ENCODE assay signal across 9 cellular contexts in the genomic region with DNA sequence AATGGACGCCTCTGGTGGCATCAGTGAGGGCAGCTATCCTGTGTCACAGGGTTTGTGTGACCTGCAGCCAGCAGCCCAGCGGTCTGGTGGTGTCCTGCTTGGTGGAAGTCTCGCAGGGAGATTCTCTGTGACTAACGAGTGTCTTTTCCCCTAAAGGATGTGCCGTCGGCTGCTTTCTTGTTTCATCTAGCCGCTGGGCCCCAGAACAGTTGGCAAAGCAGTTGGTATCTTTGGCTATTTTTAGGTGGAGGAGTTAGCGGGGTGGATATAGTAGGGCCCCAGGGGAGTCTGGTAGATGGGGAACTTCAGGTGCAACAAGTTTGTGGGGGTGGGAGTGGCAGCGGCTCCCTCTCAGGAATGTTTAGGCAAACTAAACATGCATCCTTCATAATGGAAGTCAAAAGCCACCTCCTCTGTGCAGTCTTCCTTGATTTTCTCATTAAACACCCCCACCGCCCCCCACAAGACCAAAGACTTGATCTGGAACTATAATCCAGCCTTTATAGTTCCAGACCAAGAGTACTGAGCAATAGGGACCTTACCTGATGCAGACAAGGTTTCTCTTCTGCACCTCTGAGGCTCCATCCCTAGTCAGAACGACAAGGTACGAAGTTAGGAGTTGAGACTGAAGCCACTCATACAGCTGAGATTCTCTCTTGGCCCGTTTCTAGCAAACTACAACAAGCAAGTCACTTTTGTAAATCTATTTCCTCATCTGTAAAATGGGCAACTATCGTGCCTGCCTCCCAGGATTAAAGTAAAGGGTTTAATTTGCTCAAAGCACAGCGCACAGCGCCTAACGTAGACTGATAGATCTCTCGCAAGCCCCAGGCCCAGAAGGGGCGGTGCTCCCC. TPM values are rescaled to one million over a fixed set of nuclear protein-coding genes. Genes with fewer than 3 reads are reported as not detected.
A peak's percentile ranks its signal among the peaks of the same experiment; 100 is the strongest.
DNase-seq lines count a peak whose midpoint lies in the region; ATAC-seq and TF ChIP-seq lines count a peak whose summit lies in the region.
"Had no signal": no experiment of that assay in that cellular context is flagged by ENCODE, and none has a peak within 500 bp of the region (broad histone marks: within the 10 kb centered on the region; RNA-seq: fewer than 3 reads in every experiment).

No MANE protein-coding gene starts in this region.

- no peak overlapping the region for H3K56ac ChIP-seq in IMR-90 (ENCODE audit: extremely low read depth, insufficient read depth, low read length)

- no peak overlapping the region for H2BK5ac ChIP-seq in IMR-90 (ENCODE audit: low read depth, low read length, poor library complexity, severe bottlenecking)

- H3K9ac ChIP-seq in IMR-90 (ENCODE audit: low read depth, low read length), result peak overlapping the region; percentile 79; the same call in 1 of the 2 replicates

- peak overlapping the region; percentile 22; the same call in 1 of the 2 replicates for H2AK5ac ChIP-seq in IMR-90 (ENCODE audit: low read depth, low read length)

- in situ Hi-C loops in IMR-90 (cut with MboI; ENCODE audit: low sequenced_read_pairs), result no loop called here
- in situ Hi-C loops in GM13976 (cut with MboI; ENCODE audit: low sequenced_read_pairs, unreplicated experiment), result no loop called here

- TF ChIP-seq POLR2A in IMR-90 (IDR thresholded peaks at IDR 0.05; ENCODE audit: low read depth, low read length) (no peak), breast epithelium (IDR thresholded peaks at IDR 0.05) (no peak)

- POLR2A ChIA-PET in AG04449 (lab: Yijun Ruan, JAX), result interaction anchor here (1.0 to 1.5 kb wide), 2 partner anchors 15 to 212 kb away, joined by 3 to 9 read pairs; a partner anchor contains a TSS
- POLR2A ChIA-PET in IMR-90 (lab: Charles Lee; ENCODE audit: unreplicated experiment), result no interaction called here

- BruUV-seq in IMR-90 (replicated peaks; lab: Mats Ljungman, UMichigan), result no TSS peak

- H3K27ac ChIP-seq in IMR-90 (ENCODE audit: insufficient read depth, low read length) (no peak overlapping the region), breast epithelium (peak overlapping the region; percentile 76 to 93), muscle layer of duodenum (ENCODE audit: low read length) (no peak overlapping the region)

- H4K8ac ChIP-seq in IMR-90 (ENCODE audit: low read depth in 2 of 2, low read length in 2 of 2), result peak overlapping the region in 1 of 2 experiments; percentile 87; a peak in 2 of 4 replicates

- 0 out of 2 replicates have a peak overlapping the region, but pooled peaks have one; percentile 1 for H3K4ac ChIP-seq in IMR-90 (ENCODE audit: low read depth, low read length)

- H2AFZ ChIP-seq in IMR-90 (replicated peaks; ENCODE audit: low read length, poor library complexity), result peak overlapping the region; percentile 97

- CTCF ChIA-PET in AG04449 (lab: Yijun Ruan, JAX) (interaction anchor here (0.7 to 2.7 kb wide), 8 partner anchors 10 to 213 kb away, joined by 3 to 10 read pairs (median 4); a partner anchor contains a TSS), IMR-90 (lab: Yijun Ruan, JAX) (interaction anchor here (0.9 kb wide), 1 partner anchor 174 kb away, joined by 3 read pairs; no protein-coding TSS in a partner anchor)

- H3K4me1 ChIP-seq in IMR-90 (ENCODE audit: control insufficient read depth, insufficient read depth, low read length), result peaks cover 8% of the 10 kb centered on the region; the same call in 1 of the 2 replicates
- peaks cover 0 to 4% of the 10 kb centered on the region in 2 donors for H3K4me1 ChIP-seq in breast epithelium
- H3K4me1 ChIP-seq in muscle layer of duodenum (ENCODE audit: control insufficient read depth in 1 of 2, insufficient read depth in 2 of 2, low read length in 2 of 2), result peaks cover 6 to 10% of the 10 kb centered on the region in 2 donors

- H3K79me1 ChIP-seq in IMR-90 (ENCODE audit: low read depth in 1 of 2, low read length in 2 of 2), result peaks cover 20 to 27% of the 10 kb centered on the region in 2 experiments

- 0 out of 2 replicates have a peak, but pooled peaks cover 6% of the 10 kb centered on the region for H3K36me3 ChIP-seq in IMR-90 (ENCODE audit: control insufficient read depth, insufficient read depth, low read length)
- H3K36me3 ChIP-seq in breast epithelium, result no peaks in the 10 kb centered on the region
- H3K36me3 ChIP-seq in muscle layer of duodenum (ENCODE audit: control insufficient read depth in 1 of 2, insufficient read depth in 2 of 2, low read length in 2 of 2), result peaks cover 0 to 3% of the 10 kb centered on the region in 2 donors

- H2BK15ac ChIP-seq in IMR-90 (ENCODE audit: low read depth, low read length), result no peak overlapping the region

- H3K4me3 ChIP-seq in AG04449 (ENCODE audit: low read depth, low read length), result peak overlapping the region; percentile 69
- peak overlapping the region; percentile 71 for H3K4me3 ChIP-seq in IMR-90 (ENCODE audit: insufficient read depth, low read depth, low read length)
- peak overlapping the region; percentile 52 to 95 (median 81) for H3K4me3 ChIP-seq in breast epithelium
- H3K4me3 ChIP-seq in muscle layer of duodenum (ENCODE audit: low read depth in 1 of 2, low read length in 2 of 2), result peak overlapping the region; percentile 70 to 72

- peak overlapping the region; percentile 57; the same call in 1 of the 2 replicates for H3K14ac ChIP-seq in IMR-90 (replicated peaks; ENCODE audit: low read depth, low read length)

- H3K27me3 ChIP-seq in IMR-90 (ENCODE audit: control insufficient read depth, insufficient read depth, low read length), result no peaks in the 10 kb centered on the region
- H3K27me3 ChIP-seq in breast epithelium, result no peaks in the 10 kb centered on the region
- H3K27me3 ChIP-seq in muscle layer of duodenum (ENCODE audit: low read depth, low read length), result no peaks in the 10 kb centered on the region

- no peak for TF ChIP-seq RAD21 in IMR-90 (IDR thresholded peaks at IDR 0.05; ENCODE audit: low read length)

- peak overlapping the region; percentile 11; the same call in 1 of the 2 replicates for H4K5ac ChIP-seq in IMR-90 (ENCODE audit: low read depth, low read length)

- no peak for ATAC-seq in IMR-90 (ENCODE audit: low read depth)

- H4K20me1 ChIP-seq in IMR-90 (ENCODE audit: insufficient read depth, low read length), result no peaks in the 10 kb centered on the region; the same call in 1 of the 2 replicates

- H3K18ac ChIP-seq in IMR-90 (ENCODE audit: low read depth, low read length), result no peak overlapping the region

- no peak for TF ChIP-seq CTCF in AG04449 (IDR thresholded peaks at IDR 0.05; ENCODE audit: insufficient read depth, low read length, missing control alignments)
- no peak for TF ChIP-seq CTCF in IMR-90 (conservative IDR thresholded peaks at IDR 0.05; ENCODE audit: low read depth, low read length)
- no peak for TF ChIP-seq CTCF in breast epithelium (IDR thresholded peaks at IDR 0.05)
- TF ChIP-seq CTCF in GM13976 (IDR thresholded peaks at IDR 0.05; ENCODE audit: borderline replicate concordance, control extremely low read depth, extremely low read depth, insufficient read depth, missing control alignments), result no peak

- peaks cover 5% of the 10 kb centered on the region for H3K9me1 ChIP-seq in IMR-90 (ENCODE audit: insufficient read depth, low read length)

- no peak overlapping the region for H2BK120ac ChIP-seq in IMR-90 (ENCODE audit: low read depth, low read length)

- peak overlapping the region; percentile 65 for H3K23ac ChIP-seq in IMR-90 (ENCODE audit: low read depth, low read length)

- no peak overlapping the region for H2BK20ac ChIP-seq in IMR-90 (ENCODE audit: low read depth, low read length)

- H4K91ac ChIP-seq in IMR-90 (ENCODE audit: insufficient read depth, low read depth, low read length), result no peak overlapping the region

- intact Hi-C loops in IMR-90 (cut with micrococcal nuclease), result loop anchor here (1.0 kb wide), 1 partner anchor 212 kb away; a partner anchor contains a TSS
- intact Hi-C loops in breast epithelium (cut with DNase I; ENCODE audit: low total_unique reads), result no loop called here

- peaks cover 4% of the 10 kb centered on the region; the same call in 1 of the 2 replicates for H3K9me3 ChIP-seq in IMR-90 (ENCODE audit: control insufficient read depth, insufficient read depth, low read length)
- H3K9me3 ChIP-seq in breast epithelium, result no peaks in the 10 kb centered on the region
- H3K9me3 ChIP-seq in muscle layer of duodenum (ENCODE audit: control insufficient read depth in 1 of 2, low read length in 2 of 2), result no peaks in the 10 kb centered on the region

- DNase-seq in AG04449 (ENCODE audit: low read depth, low spot score), result no peak
- no peak for DNase-seq in IMR-90
- DNase-seq in breast epithelium (ENCODE audit: low spot score in 2 of 2), result no peak
- no peak for DNase-seq in RKO (ENCODE audit: low spot score)
- no peak for DNase-seq in GM13976 (ENCODE audit: low spot score)
- DNase-seq in NCI-H2081 (lab: John Stamatoyannopoulos, UW), result no peak
- DNase-seq in activated gamma-delta T cell treated with Interleukin-2 at 50 U/mL for 16 hours, result no peak

- peak overlapping the region; percentile 61 for H2AK9ac ChIP-seq in IMR-90 (replicated peaks; ENCODE audit: low read depth, low read length, poor library complexity)

- H3K4me2 ChIP-seq in IMR-90 (ENCODE audit: low read depth, low read length), result peak overlapping the region; percentile 82

- dilution Hi-C loops in IMR-90 (cut with HindIII; ENCODE audit: low sequenced_read_pairs, unreplicated experiment), result no loop called here

- WGBS in IMR-90 (ENCODE audit: extremely low coverage in 2 of 2, insufficient read length in 1 of 2), 2 experiments, result 71% methylated on average over 6 of the region's 19 CpGs; no CpG with 5 or more reads in 1 of the 2 experiments

RNA-seq across cellular contexts. Expression of a gene that starts 1.1 kb away (rescaled TPM):
- total RNA-seq in IMR-90 (2012; rRNA removed) (3.9 and 5.0 TPM in 2 replicates), breast epithelium (10 to 100 TPM; 16.0 to 20.0 (median 18.6) TPM)
- polyA plus RNA-seq in IMR-90 (2012; rRNA removed), result 6.3 and 6.5 TPM in 2 replicates
- polyA plus RNA-seq in IMR-90 (2012; cell fraction: cytosol; rRNA removed), result 4.6 and 7.9 TPM in 2 replicates
- 6.6 and 14.2 TPM in 2 replicates for polyA plus RNA-seq in IMR-90 (2012; cell fraction: nucleus; rRNA removed; ENCODE audit: low replicate concordance)

RNA-seq across cellular contexts. Expression of a gene that starts 14.6 kb away (rescaled TPM):
- total RNA-seq in IMR-90 (2012; rRNA removed), result 51.8 and 52.8 TPM in 2 replicates
- polyA plus RNA-seq in IMR-90 (2012; rRNA removed), result 66.3 and 90.3 TPM in 2 replicates
- 44.7 and 49.8 TPM in 2 replicates for polyA plus RNA-seq in IMR-90 (2012; cell fraction: cytosol; rRNA removed)
- polyA plus RNA-seq in IMR-90 (2012; cell fraction: nucleus; rRNA removed; ENCODE audit: low replicate concordance), result 82.4 and 152 TPM in 2 replicates
- 10 to 100 TPM; 16.5 to 24.3 (median 16.7) TPM for total RNA-seq in breast epithelium

RNA-seq across cellular contexts. Expression of a gene that starts 26.9 kb away (rescaled TPM):
- total RNA-seq in IMR-90 (2012; rRNA removed) (39.2 and 45.5 TPM in 2 replicates), breast epithelium (10 to 100 TPM; 33.1 to 42.3 (median 36.8) TPM)
- 45.6 and 46.6 TPM in 2 replicates for polyA plus RNA-seq in IMR-90 (2012; rRNA removed)
- polyA plus RNA-seq in IMR-90 (2012; cell fraction: cytosol; rRNA removed), result 26.5 and 54.2 TPM in 2 replicates
- 10.6 and 16.7 TPM in 2 replicates for polyA plus RNA-seq in IMR-90 (2012; cell fraction: nucleus; rRNA removed; ENCODE audit: low replicate concordance)

RNA-seq across cellular contexts. Expression of a gene that starts 44.8 kb away (rescaled TPM):
- under 0.01 TPM in 1 of 2 replicates, not detected in the other for total RNA-seq in IMR-90 (2012; rRNA removed)
- 0.77 and 0.89 TPM in 2 replicates for polyA plus RNA-seq in IMR-90 (2012; rRNA removed)
- polyA plus RNA-seq in IMR-90 (2012; cell fraction: cytosol; rRNA removed), result 0.25 and 0.40 TPM in 2 replicates
- 2.5 and 4.2 TPM in 2 replicates for polyA plus RNA-seq in IMR-90 (2012; cell fraction: nucleus; rRNA removed; ENCODE audit: low replicate concordance)
- total RNA-seq in breast epithelium, result not detected
- total RNA-seq: RPMI7951 had no signal

RNA-seq across cellular contexts. Expression of a gene that starts 44.8 kb away (rescaled TPM):
- total RNA-seq in IMR-90 (2012; rRNA removed), result 13.9 and 16.5 TPM in 2 replicates
- 17.3 and 20.6 TPM in 2 replicates for polyA plus RNA-seq in IMR-90 (2012; rRNA removed)
- 10.3 and 17.4 TPM in 2 replicates for polyA plus RNA-seq in IMR-90 (2012; cell fraction: cytosol; rRNA removed)
- 42.6 and 55.0 TPM in 2 replicates for polyA plus RNA-seq in IMR-90 (2012; cell fraction: nucleus; rRNA removed; ENCODE audit: low replicate concordance)
- total RNA-seq in breast epithelium, result 10 to 100 TPM; 51.5 to 79.5 (median 63.8) TPM

Comparison
In these comparisons a context has a peak if more than half of its experiments do, and no peak if none do; other contexts are left out.
1. H3K27ac ChIP-seq: peak in breast epithelium (2 of 2); none in IMR-90 (single experiment) and muscle layer of duodenum (single experiment).
2. Peak in every context shown above with its lines, with median percentiles within 50 percentile points of each other: H3K4me3 ChIP-seq.